18 cellular contexts compared by ENCODE assay signal in genomic region chr12:132180648-132181546, GRCh38. TPM values are rescaled to one million over a fixed set of nuclear protein-coding genes. Genes with fewer than 3 reads are reported as not detected.
DNase-seq lines count a peak whose midpoint lies in the region; ATAC-seq lines count a peak whose summit lies in the region.
"Had no signal": no experiment of that assay in that cellular context is flagged by ENCODE, and none has a peak within 500 bp of the region (broad histone marks: within the 10 kb centered on the region; RNA-seq: fewer than 3 reads in every experiment).

No MANE protein-coding gene starts in this region.

- H3K9me3 ChIP-seq in CD4-positive, alpha-beta memory T cell (ENCODE audit: control insufficient read depth in 1 of 2, low read length in 2 of 2) = peaks cover 0 to 4% of the 10 kb centered on the region in 2 donors

- peak overlapping the region; percentile 5 for H3K27ac Mint-ChIP-seq in activated T-helper 17 cell treated with anti-CD3 and anti-CD28 coated beads, Interleukin-2, amount 50 U/mL, for 72 hours
- H3K27ac Mint-ChIP-seq in natural killer cell treated with Interleukin-12 subunit alpha and Interleukin-12 subunit beta and Interleukin-15 and Interleukin-18, amount 100 ng/mL, for 72 hours = no peak overlapping the region
- peak overlapping the region in 1 of 7 donors; percentile 81 for H3K27ac Mint-ChIP-seq in CD4-positive, alpha-beta memory T cell
- H3K27ac Mint-ChIP-seq: HFFc6, IgD-negative memory B cell had no signal

- DNase-seq in left cardiac atrium = peak; percentile 11
- DNase-seq in cardiac septum (ENCODE audit: low spot score) = no peak
- DNase-seq in natural killer cell treated with Interleukin-12 subunit alpha and Interleukin-12 subunit beta and Interleukin-15 and Interleukin-18, amount 100 ng/mL, for 72 hours (ENCODE audit: low spot score) = peak; percentile 37
- DNase-seq in NCI-H2029 treated with DMSO at 0.1 percent for 48 hours (lab: John Stamatoyannopoulos, UW) = no peak
- DNase-seq in CD4-positive, alpha-beta memory T cell = no peak
- no peak for DNase-seq in NCI-H1436 treated with DMSO at 0.1 percent for 48 hours (lab: John Stamatoyannopoulos, UW)
- DNase-seq: HFFc6, MM.1S, NCI-H1092 treated with DMSO at 0.1 percent for 48 hours, NCI-H1694, NCI-H2107, NCI-H510A, NCI-H774, SHP77 had no signal

- H3K4me3 Mint-ChIP-seq in activated T-helper 17 cell treated with anti-CD3 and anti-CD28 coated beads, Interleukin-2, amount 50 U/mL, for 72 hours = no peak overlapping the region
- H3K4me3 Mint-ChIP-seq in natural killer cell treated with Interleukin-12 subunit alpha and Interleukin-12 subunit beta and Interleukin-15 and Interleukin-18, amount 100 ng/mL, for 72 hours = no peak overlapping the region
- H3K4me3 Mint-ChIP-seq in CD4-positive, alpha-beta memory T cell = peak overlapping the region in 1 of 8 donors; percentile 40
- H3K4me3 Mint-ChIP-seq: HFFc6, IgD-negative memory B cell had no signal

- H3K36me3 ChIP-seq in CD4-positive, alpha-beta memory T cell (ENCODE audit: insufficient read depth, low read length) = no peaks in the 10 kb centered on the region

- intact Hi-C loops in left cardiac atrium (cut with DNase I) (no loop called here), cardiac septum (cut with DNase I) (no loop called here)
- intact Hi-C loops in CD4-positive, alpha-beta memory T cell (cut with micrococcal nuclease) = no loop called here

- CTCF ChIA-PET in CD4-positive, alpha-beta memory T cell (lab: Charles Lee; ENCODE audit: partially characterized antibody) = no interaction called here

- no peak overlapping the region for H3K4me3 ChIP-seq in CD4-positive, alpha-beta memory T cell (ENCODE audit: low read length in 2 of 2)
- H3K4me3 ChIP-seq: SK-N-MC had no signal

- no peaks in the 10 kb centered on the region for H3K36me3 Mint-ChIP-seq in activated T-helper 17 cell treated with anti-CD3 and anti-CD28 coated beads, Interleukin-2, amount 50 U/mL, for 72 hours (ENCODE audit: low read depth)
- peaks cover 3% of the 10 kb centered on the region for H3K36me3 Mint-ChIP-seq in natural killer cell treated with Interleukin-12 subunit alpha and Interleukin-12 subunit beta and Interleukin-15 and Interleukin-18, amount 100 ng/mL, for 72 hours
- H3K36me3 Mint-ChIP-seq in CD4-positive, alpha-beta memory T cell = peaks cover 2 to 5% of the 10 kb centered on the region in 2 donors
- H3K36me3 Mint-ChIP-seq: IgD-negative memory B cell had no signal

- H3K27me3 Mint-ChIP-seq in activated T-helper 17 cell treated with anti-CD3 and anti-CD28 coated beads, Interleukin-2, amount 50 U/mL, for 72 hours = no peaks in the 10 kb centered on the region
- H3K27me3 Mint-ChIP-seq in natural killer cell treated with Interleukin-12 subunit alpha and Interleukin-12 subunit beta and Interleukin-15 and Interleukin-18, amount 100 ng/mL, for 72 hours = peaks cover 0 to 6% of the 10 kb centered on the region in 2 donors
- H3K27me3 Mint-ChIP-seq in CD4-positive, alpha-beta memory T cell = peaks cover 3 to 5% of the 10 kb centered on the region in 2 donors

- peaks cover 19% of the 10 kb centered on the region for H3K4me1 Mint-ChIP-seq in activated T-helper 17 cell treated with anti-CD3 and anti-CD28 coated beads, Interleukin-2, amount 50 U/mL, for 72 hours
- H3K4me1 Mint-ChIP-seq in natural killer cell treated with Interleukin-12 subunit alpha and Interleukin-12 subunit beta and Interleukin-15 and Interleukin-18, amount 100 ng/mL, for 72 hours (ENCODE audit: low read depth in 2 of 2) = peaks cover 4 to 5% of the 10 kb centered on the region in 2 donors
- H3K4me1 Mint-ChIP-seq in CD4-positive, alpha-beta memory T cell = peaks cover 17 to 36% (median 31%) of the 10 kb centered on the region in 4 donors

- no peaks in the 10 kb centered on the region for H3K9me3 Mint-ChIP-seq in activated T-helper 17 cell treated with anti-CD3 and anti-CD28 coated beads, Interleukin-2, amount 50 U/mL, for 72 hours
- H3K9me3 Mint-ChIP-seq in natural killer cell treated with Interleukin-12 subunit alpha and Interleukin-12 subunit beta and Interleukin-15 and Interleukin-18, amount 100 ng/mL, for 72 hours = no peaks in the 10 kb centered on the region
- peaks cover 0 to 21% (median 12%) of the 10 kb centered on the region in 8 donors for H3K9me3 Mint-ChIP-seq in CD4-positive, alpha-beta memory T cell
- H3K9me3 Mint-ChIP-seq: HFFc6 had no signal

- H3K27me3 ChIP-seq in CD4-positive, alpha-beta memory T cell (ENCODE audit: insufficient read depth, low read length) = no peaks in the 10 kb centered on the region

- peaks cover 26% of the 10 kb centered on the region for H3K4me1 ChIP-seq in CD4-positive, alpha-beta memory T cell (ENCODE audit: insufficient read depth, low read length)

- ATAC-seq in left cardiac atrium = no peak
- ATAC-seq in activated T-helper 17 cell treated with anti-CD3 and anti-CD28 coated beads, Interleukin-2, amount 50 U/mL, for 72 hours (replicated peaks) = no peak
- ATAC-seq in natural killer cell treated with Interleukin-12 subunit alpha and Interleukin-12 subunit beta and Interleukin-15 and Interleukin-18, amount 100 ng/mL, for 72 hours = peak in 1 of 2 donors; percentile 21

- POLR2A ChIA-PET in CD4-positive, alpha-beta memory T cell (lab: Charles Lee; ENCODE audit: partially characterized antibody) = interaction anchor here (3.0 kb wide), 1 partner anchor 9 kb away, joined by 37 read pairs; no protein-coding TSS in a partner anchor

- no peak overlapping the region for H3K27ac ChIP-seq in CD4-positive, alpha-beta memory T cell (ENCODE audit: low read depth, low read length)
- H3K27ac ChIP-seq: HL-60, SK-N-MC had no signal

RNA-seq across cellular contexts. Expression of gene NOC4L, which starts 36.6 kb away (rescaled TPM):
- total RNA-seq in left cardiac atrium = 10 to 100 TPM in 1 of 2 donors, 1 to 10 TPM in 1; 8.4 to 10.9 TPM
- total RNA-seq in cardiac septum = 8.6 TPM
- 10 to 100 TPM; 17.0 to 39.9 TPM for total RNA-seq in activated T-helper 17 cell treated with anti-CD3 and anti-CD28 coated beads, Interleukin-2, amount 50 U/mL, for 72 hours
- 10 to 100 TPM; 28.0 to 48.2 TPM for total RNA-seq in natural killer cell treated with Interleukin-12 subunit alpha and Interleukin-12 subunit beta and Interleukin-15 and Interleukin-18, amount 100 ng/mL, for 72 hours
- total RNA-seq in CD4-positive, alpha-beta memory T cell = 10 to 100 TPM; 17.0 to 18.5 TPM
- 10 to 100 TPM; 13.9 to 26.0 TPM for polyA plus RNA-seq in CD4-positive, alpha-beta memory T cell

RNA-seq across cellular contexts. Expression of gene DDX51, which starts 36.8 kb away (rescaled TPM):
- total RNA-seq in left cardiac atrium (10 to 100 TPM in 1 of 2 donors, 1 to 10 TPM in 1; 8.7 to 11.3 TPM), cardiac septum (9.6 TPM)
- total RNA-seq in activated T-helper 17 cell treated with anti-CD3 and anti-CD28 coated beads, Interleukin-2, amount 50 U/mL, for 72 hours = 10 to 100 TPM; 20.7 to 44.5 TPM
- 10 to 100 TPM; 29.5 to 83.7 TPM for total RNA-seq in natural killer cell treated with Interleukin-12 subunit alpha and Interleukin-12 subunit beta and Interleukin-15 and Interleukin-18, amount 100 ng/mL, for 72 hours
- 10 to 100 TPM; 42.1 to 42.9 TPM for total RNA-seq in CD4-positive, alpha-beta memory T cell
- 10 to 100 TPM in 1 of 2 donors, 1 to 10 TPM in 1; 4.0 to 13.0 TPM for polyA plus RNA-seq in CD4-positive, alpha-beta memory T cell

Comparison
In these comparisons a context has a peak if more than half of its experiments do, and no peak if none do; other contexts are left out.
1. DNase-seq: peak in left cardiac atrium (single experiment) and natural killer cell treated with Interleukin-12 subunit alpha and Interleukin-12 subunit beta and Interleukin-15 and Interleukin-18, amount 100 ng/mL, for 72 hours (single experiment); none in cardiac septum (single experiment), NCI-H2029 treated with DMSO at 0.1 percent for 48 hours (single experiment), CD4-positive, alpha-beta memory T cell (0 of 5) and NCI-H1436 treated with DMSO at 0.1 percent for 48 hours (single experiment).